ENCODE assay signal across 25 cellular contexts in genomic region chr11:25309818-25310217, GRCh38.
"Had no signal": no experiment of that assay in that cellular context is flagged by ENCODE, and none has a peak within 500 bp of the region (broad histone marks: within the 10 kb centered on the region; RNA-seq: fewer than 3 reads in every experiment).

No MANE protein-coding gene starts in this region.

- ATAC-seq: stimulated activated effector memory CD8-positive, alpha-beta T cell treated with anti-CD3 and anti-CD28 coated beads, Interleukin-12 subunit alpha, Interleukin-12 subunit beta, amount 100 ng/mL, for 72 hours; stimulated activated memory B cell treated with anti-CD40 and anti-IgM and Interleukin-4, amounts not matched to agents 10 μg/mL and 1 μg/mL and 100 μg/mL, for 72 hours; stimulated activated naive B cell treated with anti-CD40 and anti-IgM and Interleukin-4, amounts not matched to agents 10 μg/mL and 1 μg/mL and 100 μg/mL, for 72 hours; stimulated activated naive CD8-positive, alpha-beta T cell treated with anti-CD3 and anti-CD28 coated beads, Interleukin-15, amount 100 ng/mL, for 72 hours; stimulated activated naive CD8-positive, alpha-beta T cell treated with anti-CD3 and anti-CD28 coated beads, Interleukin-15, Interleukin-2, amounts not matched to agents 100 U/mL and 50 U/mL, for 24 hours; upper lobe of right lung had no signal

- H3K27me3 ChIP-seq: stomach, suprapubic skin, testis, thyroid gland, tibial artery, tibial nerve, transverse colon, upper lobe of left lung, upper lobe of right lung, uterus, vagina had no signal

- H3K27ac ChIP-seq: stomach, suprapubic skin, testis, thoracic aorta, thyroid gland, tibial artery, tibial nerve, transverse colon, upper lobe of left lung, upper lobe of right lung, uterus, vagina had no signal

- H3K36me3 ChIP-seq: stomach, suprapubic skin, thoracic aorta, thyroid gland, tibial artery, tibial nerve, transverse colon, upper lobe of left lung, upper lobe of right lung, uterus, vagina had no signal

- H3K4me3 ChIP-seq: stomach, suprapubic skin, testis, thoracic aorta, thyroid gland, tibial artery, tibial nerve, transverse colon, upper lobe of left lung, upper lobe of right lung, uterus, vagina had no signal

- H3K4me1 ChIP-seq: stomach, suprapubic skin, testis, thyroid gland, tibial artery, tibial nerve, transverse colon, upper lobe of left lung, upper lobe of right lung, uterus, vagina had no signal

- H3K9me3 ChIP-seq: suprapubic skin, testis, thoracic aorta, thyroid gland, tibial artery, transverse colon, upper lobe of left lung, upper lobe of right lung, uterus, vagina had no signal

- DNase-seq: stimulated activated CD4-positive, alpha-beta T cell treated with anti-CD3 and anti-CD28 coated beads, Interleukin-2, amount 100 ng/mL, for 48 hours; stimulated activated CD4-positive, alpha-beta T cell treated with anti-CD3 and anti-CD28 coated beads, Interleukin-4, amount 100 ng/mL, for 24 hours; stimulated activated CD4-positive, alpha-beta T cell treated with anti-CD3 and anti-CD28 coated beads, Interleukin-4, amount 100 ng/mL, for 4 hours; stimulated activated CD8-positive, alpha-beta memory T cell treated with anti-CD3 and anti-CD28 coated beads, Interleukin-4, amount 100 ng/mL, for 48 hours; stimulated activated naive B cell treated with anti-CD40 and anti-IgM and Interleukin-4, amounts not matched to agents 10 μg/mL and 1 μg/mL and 100 μg/mL, for 72 hours; stimulated activated naive CD4-positive, alpha-beta T cell; stimulated activated naive CD4-positive, alpha-beta T cell treated with Interleukin-2 at 50 U/mL for 16 hours; stimulated activated naive CD8-positive, alpha-beta T cell treated with anti-CD3 and anti-CD28 coated beads, Interleukin-15, amount 100 ng/mL, for 72 hours; stimulated activated naive CD8-positive, alpha-beta T cell treated with anti-CD3 and anti-CD28 coated beads, Interleukin-15, Interleukin-2, amounts not matched to agents 100 U/mL and 50 U/mL, for 24 hours; stomach; substantia nigra; testis; thyroid gland; tibial artery; transverse colon; trophoblast cell; upper lobe of left lung; upper lobe of right lung; uterus had no signal
